ENCODE assay signal across 1 cellular context in genomic region chr6:70221025-70221714, GRCh38.
A peak's percentile ranks its signal among the peaks of the same experiment; 100 is the strongest.
TF ChIP-seq lines count a peak whose summit lies in the region.

No MANE protein-coding gene starts in this region.

TF ChIP-seq in HepG2, 621 proteins besides CTCF, POLR2A, EP300 and RAD21 (continued from another document):
- TF ChIP-seq ARID5B (CRISPR knock-in tag; IDR thresholded peaks at IDR 0.05) (peak; percentile 25; the same call in 1 of the 2 replicates), STAG1 (CRISPR knock-in tag; IDR thresholded peaks at IDR 0.05) (peak; percentile 75), ARID3A (IDR thresholded peaks at IDR 0.05; ENCODE audit: low read depth, low read length) (peak; percentile 85), ZSCAN9 (CRISPR knock-in tag; IDR thresholded peaks at IDR 0.05; ENCODE audit: borderline replicate concordance) (no peak), AHDC1 (CRISPR knock-in tag; IDR thresholded peaks at IDR 0.05; ENCODE audit: borderline replicate concordance) (peak; percentile 50; the same call in 1 of the 2 replicates), GFI1 (CRISPR knock-in tag; IDR thresholded peaks at IDR 0.05; ENCODE audit: borderline replicate concordance) (0 out of 2 replicates have a peak, but pooled peaks have one; percentile 23), ZNF414 (CRISPR knock-in tag; IDR thresholded peaks at IDR 0.05) (no peak), HNF4A (CRISPR knock-in tag; IDR thresholded peaks at IDR 0.05) (peak; percentile 55; the same call in 1 of the 2 replicates)
